22 cellular contexts compared by ENCODE assay signal in genomic region chr12:6941786-6942185, GRCh38. TPM values are rescaled to one million over a fixed set of nuclear protein-coding genes. Genes with fewer than 3 reads are reported as not detected.
DNase-seq lines count a peak whose midpoint lies in the region; ATAC-seq, FAIRE-seq and TF ChIP-seq lines count a peak whose summit lies in the region.
"Had no signal": no experiment of that assay in that cellular context is flagged by ENCODE, and none has a peak within 500 bp of the region (broad histone marks: within the 10 kb centered on the region; RNA-seq: fewer than 3 reads in every experiment).

No MANE protein-coding gene starts in this region.

- H3K36me3 ChIP-seq in kidney (ENCODE audit: control insufficient read depth in 1 of 2, insufficient read depth in 2 of 2, low read length in 2 of 2): peaks cover 0 to 4% of the 10 kb centered on the region in 2 donors

- ATAC-seq in T-helper 17 cell: no peak
- no peak for ATAC-seq in stimulated activated naive B cell treated with anti-CD40 and anti-IgM and Interleukin-4, amounts not matched to agents 10 μg/mL and 1 μg/mL and 100 μg/mL, for 72 hours (replicated peaks)
- ATAC-seq: heart left ventricle, T-cell had no signal

- no peak overlapping the region for H3K4me3 ChIP-seq in kidney (ENCODE audit: low read length in 2 of 2)
- H3K4me3 ChIP-seq: heart left ventricle had no signal

- no peaks in the 10 kb centered on the region for H3K27me3 Mint-ChIP-seq in T-helper 2 cell treated with Interferon-gamma antibody and Interleukin-4, amounts not matched to agents 5 μg/mL and 100 μg/mL, for 36 hours (ENCODE audit: low read depth)
- no peaks in the 10 kb centered on the region for H3K27me3 Mint-ChIP-seq in T-helper 17 cell
- H3K27me3 Mint-ChIP-seq in stimulated activated naive B cell treated with anti-CD40 and anti-IgM and Interleukin-4, amounts not matched to agents 10 μg/mL and 1 μg/mL and 100 μg/mL, for 72 hours: peaks cover 0 to 5% of the 10 kb centered on the region in 2 donors
- H3K27me3 Mint-ChIP-seq: CD4-positive, alpha-beta memory T cell; T-cell had no signal

- H3K27ac ChIP-seq in kidney (ENCODE audit: low read depth in 2 of 2, low read length in 2 of 2): no peak overlapping the region
- H3K27ac ChIP-seq: KMS-11 had no signal

- H3K4me3 Mint-ChIP-seq in T-helper 2 cell treated with Interferon-gamma antibody and Interleukin-4, amounts not matched to agents 5 μg/mL and 100 μg/mL, for 36 hours: no peak overlapping the region
- no peak overlapping the region for H3K4me3 Mint-ChIP-seq in T-helper 17 cell
- H3K4me3 Mint-ChIP-seq in stimulated activated naive B cell treated with anti-CD40 and anti-IgM and Interleukin-4, amounts not matched to agents 10 μg/mL and 1 μg/mL and 100 μg/mL, for 72 hours: no peak overlapping the region

- intact Hi-C loops in kidney (cut with DNase I): loop anchor here (10.0 kb wide), 1 partner anchor 153 kb away; the partner anchor contains the start of gene C1R

- H3K36me3 Mint-ChIP-seq in T-helper 2 cell treated with Interferon-gamma antibody and Interleukin-4, amounts not matched to agents 5 μg/mL and 100 μg/mL, for 36 hours (ENCODE audit: low read depth): peaks cover 11% of the 10 kb centered on the region
- H3K36me3 Mint-ChIP-seq in T-helper 17 cell (ENCODE audit: low read depth): peaks cover 3% of the 10 kb centered on the region
- H3K36me3 Mint-ChIP-seq in stimulated activated naive B cell treated with anti-CD40 and anti-IgM and Interleukin-4, amounts not matched to agents 10 μg/mL and 1 μg/mL and 100 μg/mL, for 72 hours: peaks cover 14 to 54% of the 10 kb centered on the region in 2 donors
- H3K36me3 Mint-ChIP-seq: T-cell had no signal

- H3K27ac Mint-ChIP-seq in T-helper 2 cell treated with Interferon-gamma antibody and Interleukin-4, amounts not matched to agents 5 μg/mL and 100 μg/mL, for 36 hours: peak overlapping the region; percentile 11
- peak overlapping the region; percentile 98 for H3K27ac Mint-ChIP-seq in T-helper 17 cell
- H3K27ac Mint-ChIP-seq in stimulated activated naive B cell treated with anti-CD40 and anti-IgM and Interleukin-4, amounts not matched to agents 10 μg/mL and 1 μg/mL and 100 μg/mL, for 72 hours: peak overlapping the region; percentile 67

- H3K4me1 ChIP-seq in kidney (ENCODE audit: control insufficient read depth in 1 of 2, insufficient read depth in 1 of 2, low read depth in 1 of 2, low read length in 2 of 2): peaks cover 26 to 34% of the 10 kb centered on the region in 2 donors

- peaks cover 38% of the 10 kb centered on the region for H3K4me1 Mint-ChIP-seq in T-helper 2 cell treated with Interferon-gamma antibody and Interleukin-4, amounts not matched to agents 5 μg/mL and 100 μg/mL, for 36 hours (ENCODE audit: low read depth)
- H3K4me1 Mint-ChIP-seq in T-helper 17 cell: peaks cover 44% of the 10 kb centered on the region
- peaks cover 55 to 73% of the 10 kb centered on the region in 2 donors for H3K4me1 Mint-ChIP-seq in stimulated activated naive B cell treated with anti-CD40 and anti-IgM and Interleukin-4, amounts not matched to agents 10 μg/mL and 1 μg/mL and 100 μg/mL, for 72 hours

- H3K9me3 ChIP-seq in T-helper 17 cell (ENCODE audit: control insufficient read depth, low read length, poor library complexity, severe bottlenecking) (no peaks in the 10 kb centered on the region), kidney (ENCODE audit: control insufficient read depth in 1 of 2, low read length in 2 of 2) (no peaks in the 10 kb centered on the region)
- H3K9me3 ChIP-seq: heart left ventricle had no signal

- FAIRE-seq in kidney (lab: Jason Lieb, UNC): no peak
- FAIRE-seq: A204.1 had no signal

- TF ChIP-seq CTCF in kidney (IDR thresholded peaks at IDR 0.05; ENCODE audit: borderline replicate concordance, extremely low read depth, insufficient read depth): no peak

- no peak overlapping the region for H3K9ac ChIP-seq in kidney (ENCODE audit: low read length in 2 of 2)
- H3K9ac ChIP-seq: KMS-11 had no signal

- DNase-seq in T-helper 2 cell treated with Interferon-gamma antibody and Interleukin-4, amounts not matched to agents 5 μg/mL and 100 μg/mL, for 36 hours (ENCODE audit: low spot score): no peak
- DNase-seq in T-helper 2 cell (no peak), T-helper 17 cell (no peak), kidney (peak; percentile 80), SIG-M5 (lab: John Stamatoyannopoulos, UW) (no peak), NCI-H774 (lab: John Stamatoyannopoulos, UW) (no peak), anterior cingulate cortex (lab: John Stamatoyannopoulos, UW) (no peak)
- DNase-seq in stimulated activated naive B cell treated with anti-CD40 and anti-IgM and Interleukin-4, amounts not matched to agents 10 μg/mL and 1 μg/mL and 100 μg/mL, for 72 hours: no peak
- DNase-seq: activated CD4-positive, CD25-positive, alpha-beta regulatory T cell; brain microvascular endothelial cell; islet precursor cell; midbrain; NCI-H1105; stimulated activated CD4-positive, alpha-beta T cell treated with anti-CD3 and anti-CD28 coated beads, Interleukin-4, amount 100 ng/mL, for 1 hour; T-cell; trophoblast cell had no signal

- H3K9me3 Mint-ChIP-seq in T-helper 2 cell treated with Interferon-gamma antibody and Interleukin-4, amounts not matched to agents 5 μg/mL and 100 μg/mL, for 36 hours: no peaks in the 10 kb centered on the region
- H3K9me3 Mint-ChIP-seq in stimulated activated naive B cell treated with anti-CD40 and anti-IgM and Interleukin-4, amounts not matched to agents 10 μg/mL and 1 μg/mL and 100 μg/mL, for 72 hours: no peaks in the 10 kb centered on the region
- H3K9me3 Mint-ChIP-seq: T-cell had no signal

RNA-seq across cellular contexts. Expression of gene RNU7-1, which starts 1.8 kb away (rescaled TPM):
- total RNA-seq in T-helper 17 cell (not detected), kidney (not detected)
- polyA plus RNA-seq in kidney (ENCODE audit: insufficient read depth, low read depth, low replicate concordance): not detected
- total RNA-seq: CD4-positive, alpha-beta memory T cell; Daoy; fibroblast of lung; heart left ventricle; T-cell had no signal
- polyA plus RNA-seq: CD4-positive, alpha-beta memory T cell; fibroblast of lung; heart left ventricle had no signal

RNA-seq across cellular contexts. Expression of gene C12orf57, which starts 2.0 kb away (rescaled TPM):
- total RNA-seq in T-helper 17 cell (100 to 1,000 TPM; 192 to 226 TPM), kidney (175 TPM)
- 336 TPM for polyA plus RNA-seq in kidney (ENCODE audit: insufficient read depth, low read depth, low replicate concordance)

RNA-seq across cellular contexts. Expression of gene PTPN6, which starts 9.4 kb away (rescaled TPM):
- total RNA-seq in T-helper 17 cell (100 to 1,000 TPM; 115 to 177 TPM), kidney (70.8 TPM)
- polyA plus RNA-seq in kidney (ENCODE audit: insufficient read depth, low read depth, low replicate concordance): 38.0 TPM
- total RNA-seq: Daoy, fibroblast of lung had no signal

RNA-seq across cellular contexts. Expression of gene ATN1, which starts 14.0 kb away (rescaled TPM):
- total RNA-seq in T-helper 17 cell: 10 to 100 TPM; 24.1 to 28.9 TPM
- total RNA-seq in kidney: 119 TPM
- polyA plus RNA-seq in kidney (ENCODE audit: insufficient read depth, low read depth, low replicate concordance): 34.2 TPM

RNA-seq across cellular contexts. Expression of gene ENO2, which starts 27.4 kb away (rescaled TPM):
- total RNA-seq in T-helper 17 cell (10 to 100 TPM; 80.2 to 80.7 TPM), kidney (35.7 TPM)
- 10.3 TPM for polyA plus RNA-seq in kidney (ENCODE audit: insufficient read depth, low read depth, low replicate concordance)

Comparison
In these comparisons a context has a peak if more than half of its experiments do, and no peak if none do; other contexts are left out.
1. H3K27ac Mint-ChIP-seq: peak in every context shown above with its lines; median percentile 98 in T-helper 17 cell; 67 in stimulated activated naive B cell treated with anti-CD40 and anti-IgM and Interleukin-4, amounts not matched to agents 10 μg/mL and 1 μg/mL and 100 μg/mL, for 72 hours; 11 in T-helper 2 cell treated with Interferon-gamma antibody and Interleukin-4, amounts not matched to agents 5 μg/mL and 100 μg/mL, for 36 hours.